Comparison of ENCODE assay signal across 24 cellular contexts in genomic region chr3:169748670-169749069, GRCh38. TPM values are rescaled to one million over a fixed set of nuclear protein-coding genes. Genes with fewer than 3 reads are reported as not detected.
DNase-seq lines count a peak whose midpoint lies in the region; ATAC-seq, FAIRE-seq and TF ChIP-seq lines count a peak whose summit lies in the region.
"Had no signal": no experiment of that assay in that cellular context is flagged by ENCODE, and none has a peak within 500 bp of the region (broad histone marks: within the 10 kb centered on the region; RNA-seq: fewer than 3 reads in every experiment).

No MANE protein-coding gene starts in this region.

- in situ Hi-C loops in KBM-7 (cut with MboI; ENCODE audit: low pct_unique_long_range_greater_than_20kb, low sequenced_read_pairs), result no loop called here

- peaks cover 36% of the 10 kb centered on the region for H3K27me3 Mint-ChIP-seq in activated CD8-positive, alpha-beta memory T cell treated with anti-CD3 and anti-CD28 coated beads, Interleukin-2, amount 10 ng/mL, durations not matched to agents 7 days and 5 days
- peaks cover 35% of the 10 kb centered on the region for H3K27me3 Mint-ChIP-seq in activated CD8-positive, alpha-beta T cell treated with anti-CD3 and anti-CD28 coated beads for 36 hours
- peaks cover 23 to 41% (median 38%) of the 10 kb centered on the region in 5 donors for H3K27me3 Mint-ChIP-seq in naive thymus-derived CD4-positive, alpha-beta T cell

- no peaks in the 10 kb centered on the region for H3K36me3 Mint-ChIP-seq in activated CD8-positive, alpha-beta memory T cell treated with anti-CD3 and anti-CD28 coated beads, Interleukin-2, amount 10 ng/mL, durations not matched to agents 7 days and 5 days
- no peaks in the 10 kb centered on the region for H3K36me3 Mint-ChIP-seq in activated CD8-positive, alpha-beta T cell treated with anti-CD3 and anti-CD28 coated beads for 36 hours (ENCODE audit: low read depth)
- no peaks in the 10 kb centered on the region for H3K36me3 Mint-ChIP-seq in naive thymus-derived CD4-positive, alpha-beta T cell
- H3K36me3 Mint-ChIP-seq: WTC11 had no signal

- intact Hi-C loops in activated CD8-positive, alpha-beta T cell treated with anti-CD3 and anti-CD28 coated beads for 36 hours (cut with micrococcal nuclease), result no loop called here
- intact Hi-C loops in naive thymus-derived CD4-positive, alpha-beta T cell (cut with micrococcal nuclease), result loop anchor here in 1 of 2 donors (10.0 kb wide), 1 partner anchor 1704 kb away; no protein-coding TSS in a partner anchor

- FAIRE-seq in RCC 7860 (lab: Jason Lieb, UNC), result no peak
- FAIRE-seq: small intestine had no signal

- H3K4me3 ChIP-seq in naive thymus-derived CD4-positive, alpha-beta T cell (ENCODE audit: low read length), result no peak overlapping the region
- H3K4me3 ChIP-seq: dorsolateral prefrontal cortex, gastroesophageal sphincter, prostate gland, SJSA1, uterus had no signal

- TF ChIP-seq CTCF in activated CD8-positive, alpha-beta T cell treated with anti-CD3 and anti-CD28 coated beads for 36 hours (IDR thresholded peaks at IDR 0.05), result no peak

- POLR2A ChIA-PET in activated CD8-positive, alpha-beta T cell treated with anti-CD3 and anti-CD28 coated beads for 36 hours (lab: Charles Lee), result interaction anchor here (1.2 kb wide), 1 partner anchor 599 kb away, joined by 3 read pairs; no protein-coding TSS in a partner anchor
- POLR2A ChIA-PET in naive thymus-derived CD4-positive, alpha-beta T cell (lab: Charles Lee), result no interaction called here

- no peaks in the 10 kb centered on the region for H3K27me3 ChIP-seq in naive thymus-derived CD4-positive, alpha-beta T cell (ENCODE audit: control insufficient read depth in 2 of 2, insufficient read depth in 2 of 2, low read length in 2 of 2)
- H3K27me3 ChIP-seq: gastroesophageal sphincter, SJSA1, uterus had no signal

- ATAC-seq in activated CD8-positive, alpha-beta memory T cell treated with anti-CD3 and anti-CD28 coated beads, Interleukin-2, amount 10 ng/mL, durations not matched to agents 7 days and 5 days, result peak; percentile 47
- ATAC-seq in HG03432 (IDR thresholded peaks at IDR 0.05; ENCODE audit: unreplicated experiment), result peak; percentile 47
- ATAC-seq in activated CD8-positive, alpha-beta T cell treated with anti-CD3 and anti-CD28 coated beads for 36 hours, result peak; percentile 82
- peak; percentile 26 for ATAC-seq in naive thymus-derived CD4-positive, alpha-beta T cell
- ATAC-seq: gastroesophageal sphincter, left cardiac atrium, WTC11 had no signal

- H3K9me3 Mint-ChIP-seq in activated CD8-positive, alpha-beta memory T cell treated with anti-CD3 and anti-CD28 coated beads, Interleukin-2, amount 10 ng/mL, durations not matched to agents 7 days and 5 days (ENCODE audit: low read depth), result no peaks in the 10 kb centered on the region
- no peaks in the 10 kb centered on the region for H3K9me3 Mint-ChIP-seq in activated CD8-positive, alpha-beta T cell treated with anti-CD3 and anti-CD28 coated beads for 36 hours
- H3K9me3 Mint-ChIP-seq in naive thymus-derived CD4-positive, alpha-beta T cell, result no peaks in the 10 kb centered on the region
- H3K9me3 Mint-ChIP-seq: WTC11 had no signal

- H3K4me1 ChIP-seq in naive thymus-derived CD4-positive, alpha-beta T cell (ENCODE audit: control insufficient read depth in 2 of 2, insufficient read depth in 2 of 2, low read length in 2 of 2), result no peaks in the 10 kb centered on the region
- H3K4me1 ChIP-seq: prostate gland, SJSA1, uterus had no signal

- no peaks in the 10 kb centered on the region for H3K9me3 ChIP-seq in naive thymus-derived CD4-positive, alpha-beta T cell (ENCODE audit: control insufficient read depth in 2 of 3, low read length in 3 of 3)
- H3K9me3 ChIP-seq: gastroesophageal sphincter, prostate gland, SJSA1, uterus had no signal

- H3K27ac Mint-ChIP-seq in activated CD8-positive, alpha-beta memory T cell treated with anti-CD3 and anti-CD28 coated beads, Interleukin-2, amount 10 ng/mL, durations not matched to agents 7 days and 5 days, result no peak overlapping the region
- H3K27ac Mint-ChIP-seq in activated CD8-positive, alpha-beta T cell treated with anti-CD3 and anti-CD28 coated beads for 36 hours, result no peak overlapping the region
- H3K27ac Mint-ChIP-seq in naive thymus-derived CD4-positive, alpha-beta T cell, result peak overlapping the region in 1 of 9 donors; percentile 2
- H3K27ac Mint-ChIP-seq: WTC11 had no signal

- H3K4me1 Mint-ChIP-seq in activated CD8-positive, alpha-beta memory T cell treated with anti-CD3 and anti-CD28 coated beads, Interleukin-2, amount 10 ng/mL, durations not matched to agents 7 days and 5 days, result peaks cover 7% of the 10 kb centered on the region
- H3K4me1 Mint-ChIP-seq in activated CD8-positive, alpha-beta T cell treated with anti-CD3 and anti-CD28 coated beads for 36 hours (ENCODE audit: low read depth), result peaks cover 10% of the 10 kb centered on the region
- peaks cover 0 to 13% (median 5%) of the 10 kb centered on the region in 7 donors for H3K4me1 Mint-ChIP-seq in naive thymus-derived CD4-positive, alpha-beta T cell

- DNase-seq in activated CD8-positive, alpha-beta memory T cell treated with anti-CD3 and anti-CD28 coated beads, Interleukin-2, amount 10 ng/mL, durations not matched to agents 7 days and 5 days, result no peak
- no peak for DNase-seq in activated CD8-positive, alpha-beta memory T cell treated with anti-CD3 and anti-CD28 coated beads, Interleukin-2, amount 50 U/mL, for 48 hours
- no peak for DNase-seq in activated CD8-positive, alpha-beta T cell treated with anti-CD3 and anti-CD28 coated beads for 36 hours
- DNase-seq in naive thymus-derived CD4-positive, alpha-beta T cell, result no peak
- DNase-seq in ecto neural progenitor cell (ENCODE audit: low spot score) (no peak), KBM-7 (no peak), RCC 7860 (ENCODE audit: low spot score) (no peak)
- DNase-seq: activated effector memory CD4-positive, alpha-beta T cell treated with Interleukin-2 at 50 U/mL for 16 hours; central memory CD4-positive, alpha-beta T cell; DMS153; dorsolateral prefrontal cortex; left cardiac atrium; NCI-H1436 treated with DMSO at 0.1 percent for 48 hours; NCI-H82; small intestine; stimulated activated CD4-positive, alpha-beta T cell treated with anti-CD3 and anti-CD28 coated beads, Interleukin-4, amount 100 ng/mL, for 1 hour; uterus had no signal

- CTCF ChIA-PET in activated CD8-positive, alpha-beta memory T cell treated with anti-CD3 and anti-CD28 coated beads, Interleukin-2, amount 10 ng/mL, durations not matched to agents 7 days and 5 days (lab: Charles Lee), result interaction anchor here (0.7 kb wide), 1 partner anchor 1276 kb away, joined by 3 read pairs; no protein-coding TSS in a partner anchor
- CTCF ChIA-PET in activated CD8-positive, alpha-beta T cell treated with anti-CD3 and anti-CD28 coated beads for 36 hours (lab: Charles Lee), result no interaction called here
- CTCF ChIA-PET in naive thymus-derived CD4-positive, alpha-beta T cell (lab: Charles Lee), result no interaction called here

- H3K36me3 ChIP-seq in naive thymus-derived CD4-positive, alpha-beta T cell (ENCODE audit: control insufficient read depth in 2 of 3, insufficient read depth in 3 of 3, low read length in 3 of 3), result no peaks in the 10 kb centered on the region
- H3K36me3 ChIP-seq: gastroesophageal sphincter, prostate gland, SJSA1, uterus had no signal

- no peak overlapping the region for H3K4me3 Mint-ChIP-seq in activated CD8-positive, alpha-beta memory T cell treated with anti-CD3 and anti-CD28 coated beads, Interleukin-2, amount 10 ng/mL, durations not matched to agents 7 days and 5 days
- no peak overlapping the region for H3K4me3 Mint-ChIP-seq in activated CD8-positive, alpha-beta T cell treated with anti-CD3 and anti-CD28 coated beads for 36 hours
- no peak overlapping the region for H3K4me3 Mint-ChIP-seq in naive thymus-derived CD4-positive, alpha-beta T cell
- H3K4me3 Mint-ChIP-seq: WTC11 had no signal

- no peak overlapping the region for H3K27ac ChIP-seq in naive thymus-derived CD4-positive, alpha-beta T cell (ENCODE audit: low read depth, low read length)
- H3K27ac ChIP-seq: C4-2B, dorsolateral prefrontal cortex, gastroesophageal sphincter, prostate gland, SJSA1, uterus had no signal

RNA-seq across cellular contexts. Expression of gene TERC, which starts 16.2 kb away (rescaled TPM):
- 10 to 100 TPM; 10.5 to 17.4 TPM for total RNA-seq in activated CD8-positive, alpha-beta memory T cell treated with anti-CD3 and anti-CD28 coated beads, Interleukin-2, amount 10 ng/mL, durations not matched to agents 7 days and 5 days
- 10 to 100 TPM; 21.7 to 29.0 TPM for total RNA-seq in activated CD8-positive, alpha-beta T cell treated with anti-CD3 and anti-CD28 coated beads for 36 hours
- 10 to 100 TPM in 2 of 5 experiments, 1 to 10 TPM in 3; 4.0 to 19.4 (median 7.4) TPM for total RNA-seq in naive thymus-derived CD4-positive, alpha-beta T cell
- 1 to 10 TPM in 1 of 2 donors, not detected in 1; 1.1 TPM for polyA plus RNA-seq in naive thymus-derived CD4-positive, alpha-beta T cell
- polyA plus RNA-seq: neural cell had no signal

RNA-seq across cellular contexts. Expression of gene ACTRT3, which starts 20.7 kb away (rescaled TPM):
- total RNA-seq in activated CD8-positive, alpha-beta memory T cell treated with anti-CD3 and anti-CD28 coated beads, Interleukin-2, amount 10 ng/mL, durations not matched to agents 7 days and 5 days, result under 1 TPM; 0.49 to 0.76 TPM
- under 1 TPM; 0.14 to 0.54 TPM for total RNA-seq in activated CD8-positive, alpha-beta T cell treated with anti-CD3 and anti-CD28 coated beads for 36 hours
- total RNA-seq in naive thymus-derived CD4-positive, alpha-beta T cell, result under 1 TPM in 1 of 5 experiments, not detected in 4; 0.36 TPM
- under 1 TPM in 1 of 2 donors, not detected in 1; 0.32 TPM for polyA plus RNA-seq in naive thymus-derived CD4-positive, alpha-beta T cell
- polyA plus RNA-seq: neural cell had no signal

RNA-seq across cellular contexts. Expression of gene MYNN, which starts 24.5 kb away (rescaled TPM):
- 10 to 100 TPM; 15.3 to 16.9 TPM for total RNA-seq in activated CD8-positive, alpha-beta memory T cell treated with anti-CD3 and anti-CD28 coated beads, Interleukin-2, amount 10 ng/mL, durations not matched to agents 7 days and 5 days
- total RNA-seq in activated CD8-positive, alpha-beta T cell treated with anti-CD3 and anti-CD28 coated beads for 36 hours, result 10 to 100 TPM; 13.8 to 14.1 TPM
- 10 to 100 TPM; 16.2 to 20.8 (median 19.0) TPM for total RNA-seq in naive thymus-derived CD4-positive, alpha-beta T cell
- 10 to 100 TPM; 12.8 to 16.3 TPM for polyA plus RNA-seq in naive thymus-derived CD4-positive, alpha-beta T cell

Comparison
In these comparisons a context has a peak if more than half of its experiments do, and no peak if none do; other contexts are left out.
1. ATAC-seq: peak in every context shown above with its lines; median percentile 82 in activated CD8-positive, alpha-beta T cell treated with anti-CD3 and anti-CD28 coated beads for 36 hours; 47 in activated CD8-positive, alpha-beta memory T cell treated with anti-CD3 and anti-CD28 coated beads, Interleukin-2, amount 10 ng/mL, durations not matched to agents 7 days and 5 days; 47 in HG03432; 26 in naive thymus-derived CD4-positive, alpha-beta T cell.